Comparison of ENCODE assay signal across 1 cellular context in genomic region chr16:1289480-1289872, GRCh38.
TF ChIP-seq lines count a peak whose summit lies in the region.

No MANE protein-coding gene starts in this region.

TF ChIP-seq in A549, 52 proteins besides CTCF, POLR2A, EP300 and RAD21 (continued from another document):
- no peak for TF ChIP-seq JUN (IDR thresholded peaks at IDR 0.05)
- no peak for TF ChIP-seq E2F6 (IDR thresholded peaks at IDR 0.05; ENCODE audit: borderline replicate concordance, low read depth)
- no peak for TF ChIP-seq HEYL (CRISPR knock-in tag; IDR thresholded peaks at IDR 0.05)
- no peak for TF ChIP-seq GATA3 (IDR thresholded peaks at IDR 0.05; ENCODE audit: borderline replicate concordance)
- TF ChIP-seq MAFK (IDR thresholded peaks at IDR 0.05; ENCODE audit: partially characterized antibody) = no peak
- TF ChIP-seq TP53 (CRISPR knock-in tag; IDR thresholded peaks at IDR 0.05) = no peak
- no peak for TF ChIP-seq PHF8 (IDR thresholded peaks at IDR 0.05; ENCODE audit: borderline replicate concordance, low read depth)
- no peak for TF ChIP-seq NFE2L2 (conservative IDR thresholded peaks at IDR 0.05; ENCODE audit: low read length)
